9 cellular contexts compared by ENCODE assay signal in genomic region chr16:22194707-22195444, GRCh38. TPM values are rescaled to one million over a fixed set of nuclear protein-coding genes. Genes with fewer than 3 reads are reported as not detected.
A peak's percentile ranks its signal among the peaks of the same experiment; 100 is the strongest.
DNase-seq lines count a peak whose midpoint lies in the region; ATAC-seq, FAIRE-seq and TF ChIP-seq lines count a peak whose summit lies in the region.
"Had no signal": no experiment of that assay in that cellular context is flagged by ENCODE, and none has a peak within 500 bp of the region (broad histone marks: within the 10 kb centered on the region; RNA-seq: fewer than 3 reads in every experiment).

No MANE protein-coding gene starts in this region.

- H3K79me2 ChIP-seq in PC-3 (ENCODE audit: low read length), result no peaks in the 10 kb centered on the region

- H3K4me1 ChIP-seq in PC-3 (ENCODE audit: insufficient read depth, low read length), result peaks cover 25% of the 10 kb centered on the region

- H3K36me3 ChIP-seq in PC-3 (ENCODE audit: low read depth, low read length), result no peaks in the 10 kb centered on the region
- H3K36me3 ChIP-seq: brain microvascular endothelial cell had no signal

- H4K20me1 ChIP-seq in PC-3 (ENCODE audit: low read length), result no peaks in the 10 kb centered on the region

- POLR2A ChIA-PET in PC-3 (lab: Charles Lee; ENCODE audit: unreplicated experiment), result no interaction called here

- H3K36me3 Mint-ChIP-seq in Calu3 (ENCODE audit: insufficient read depth, unreplicated experiment), result peaks cover 57% of the 10 kb centered on the region
- H3K36me3 Mint-ChIP-seq in progenitor cell of endocrine pancreas (ENCODE audit: insufficient read depth), result peaks cover 2% of the 10 kb centered on the region

- DNase-seq in Calu3 (no peak), PC-3 (no peak), dorsolateral prefrontal cortex (no peak), progenitor cell of endocrine pancreas (ENCODE audit: low spot score, unreplicated experiment) (no peak), NCI-H748 treated with DMSO at 0.1 percent for 48 hours (lab: John Stamatoyannopoulos, UW) (no peak), NCI-H2171 treated with DMSO at 0.1 percent for 48 hours (lab: John Stamatoyannopoulos, UW) (no peak), urothelium cell line (ENCODE audit: low spot score) (no peak)
- no peak for DNase-seq in stimulated activated naive CD4-positive, alpha-beta T cell treated with Interleukin-2 at 50 U/mL for 16 hours (lab: John Stamatoyannopoulos, UW)

- no peak for FAIRE-seq in urothelium cell line (lab: Jason Lieb, UNC)

- BruUV-seq in Calu3 (replicated peaks; lab: Mats Ljungman, UMichigan) (no TSS peak), PC-3 (replicated peaks; lab: Mats Ljungman, UMichigan) (no TSS peak)

- H3K4me2 ChIP-seq in PC-3 (ENCODE audit: low read length), result peak overlapping the region; percentile 57

- peak overlapping the region; percentile 100 for H3K27ac Mint-ChIP-seq in Calu3 (ENCODE audit: unreplicated experiment)
- peak overlapping the region; percentile 100 for H3K27ac Mint-ChIP-seq in progenitor cell of endocrine pancreas

- H3K27ac ChIP-seq in PC-3 (ENCODE audit: low read length) (no peak overlapping the region), dorsolateral prefrontal cortex (peak overlapping the region in 58 of 59 donors; percentile 5 to 97 (median 88))

- H2AFZ ChIP-seq in PC-3 (ENCODE audit: low read length), result no peak overlapping the region

- peak overlapping the region; percentile 67 for H3K4me3 Mint-ChIP-seq in Calu3 (ENCODE audit: low read depth, unreplicated experiment)
- H3K4me3 Mint-ChIP-seq in progenitor cell of endocrine pancreas (ENCODE audit: low read depth), result peak overlapping the region; percentile 85

- no peaks in the 10 kb centered on the region for H3K9me2 ChIP-seq in PC-3 (replicated peaks; ENCODE audit: low read length)

- H3K9me3 Mint-ChIP-seq in Calu3 (ENCODE audit: low read depth, unreplicated experiment), result peaks cover 3% of the 10 kb centered on the region
- H3K9me3 Mint-ChIP-seq in progenitor cell of endocrine pancreas (ENCODE audit: low read depth), result no peaks in the 10 kb centered on the region

- CTCF ChIA-PET in Calu3 (lab: Charles Lee) (interaction anchor here (0.6 kb wide), 1 partner anchor 102 kb away, joined by 3 read pairs; no protein-coding TSS in a partner anchor), PC-3 (lab: Charles Lee) (interaction anchor here (0.6 to 1.8 kb wide), 2 partner anchors 105 to 203 kb away, joined by 5 to 6 read pairs; no protein-coding TSS in a partner anchor)

- TF ChIP-seq CTCF in Calu3 (IDR thresholded peaks at IDR 0.05; ENCODE audit: unreplicated experiment) (no peak), PC-3 (conservative IDR thresholded peaks at IDR 0.05; ENCODE audit: low read depth, low read length) (no peak), dorsolateral prefrontal cortex (IDR thresholded peaks at IDR 0.05 in 54 of 56, conservative IDR thresholded peaks at IDR 0.05 in 2 of 56; ENCODE audit: low read depth in 1 of 56, partially characterized antibody in 56 of 56) (no peak), progenitor cell of endocrine pancreas (IDR thresholded peaks at IDR 0.05; ENCODE audit: unreplicated experiment) (no peak)

- intact Hi-C loops in Calu3 (cut with micrococcal nuclease; ENCODE audit: unreplicated experiment) (loop anchor here (1.0 to 5.0 kb wide), 2 partner anchors 37 to 102 kb away; partner anchors contain the start of gene POLR3E), PC-3 (cut with micrococcal nuclease) (no loop called here), dorsolateral prefrontal cortex (cut with DNase I) (loop anchor here (1.0 to 10.0 kb wide), 4 partner anchors 102 to 680 kb away; partner anchors contain the start of genes CDR2 (in 2 of the 2), POLR3E (in 2 of the 2) and UQCRC2 (in 1 of the 2))

- peaks cover 8% of the 10 kb centered on the region for H3K27me3 Mint-ChIP-seq in Calu3 (ENCODE audit: unreplicated experiment)
- H3K27me3 Mint-ChIP-seq in progenitor cell of endocrine pancreas, result peaks cover 9% of the 10 kb centered on the region

- no peak overlapping the region for H3K4me3 ChIP-seq in PC-3 (ENCODE audit: low read length)
- peak overlapping the region in 9 of 59 donors; percentile 37 to 82 (median 74) for H3K4me3 ChIP-seq in dorsolateral prefrontal cortex

- no peaks in the 10 kb centered on the region for H3F3A ChIP-seq in PC-3 (ENCODE audit: low read length, unreplicated experiment)

- ATAC-seq in PC-3, result no peak

- no peak overlapping the region for H3K9ac ChIP-seq in PC-3 (ENCODE audit: low read length)

- H3K27me3 ChIP-seq in PC-3 (ENCODE audit: low read length), result no peaks in the 10 kb centered on the region
- no peaks in the 10 kb centered on the region for H3K27me3 ChIP-seq in dorsolateral prefrontal cortex
- H3K27me3 ChIP-seq: brain microvascular endothelial cell had no signal

- H3K4me1 Mint-ChIP-seq in Calu3 (ENCODE audit: low read depth, unreplicated experiment) (peaks cover 37% of the 10 kb centered on the region), progenitor cell of endocrine pancreas (ENCODE audit: low read depth) (peaks cover 5% of the 10 kb centered on the region)

- no peaks in the 10 kb centered on the region for H3K9me3 ChIP-seq in PC-3 (ENCODE audit: low read length)

RNA-seq across cellular contexts. Expression of gene EEF2K, which starts 11.2 kb away (rescaled TPM):
- total RNA-seq in Calu3 (2022) (25.8 and 31.8 TPM in 2 replicates), PC-3 (2014; rRNA removed) (9.1 and 15.0 TPM in 2 replicates), dorsolateral prefrontal cortex (10 to 100 TPM; 14.7 to 60.6 (median 28.2) TPM), progenitor cell of endocrine pancreas (15.4 TPM in 2 replicates)

RNA-seq across cellular contexts. Expression of gene SDR42E2, which starts 32.6 kb away (rescaled TPM):
- total RNA-seq in Calu3 (2022) (not detected in 2 replicates), PC-3 (2014; rRNA removed) (not detected in 2 replicates), dorsolateral prefrontal cortex (1 to 10 TPM in 30 of 120 experiments, under 1 TPM in 89, not detected in 1; 0.14 to 1.9 (median 0.70) TPM), progenitor cell of endocrine pancreas (not detected in 2 replicates)
